Comparison of ENCODE assay signal across 8 cellular contexts in the genomic region with DNA sequence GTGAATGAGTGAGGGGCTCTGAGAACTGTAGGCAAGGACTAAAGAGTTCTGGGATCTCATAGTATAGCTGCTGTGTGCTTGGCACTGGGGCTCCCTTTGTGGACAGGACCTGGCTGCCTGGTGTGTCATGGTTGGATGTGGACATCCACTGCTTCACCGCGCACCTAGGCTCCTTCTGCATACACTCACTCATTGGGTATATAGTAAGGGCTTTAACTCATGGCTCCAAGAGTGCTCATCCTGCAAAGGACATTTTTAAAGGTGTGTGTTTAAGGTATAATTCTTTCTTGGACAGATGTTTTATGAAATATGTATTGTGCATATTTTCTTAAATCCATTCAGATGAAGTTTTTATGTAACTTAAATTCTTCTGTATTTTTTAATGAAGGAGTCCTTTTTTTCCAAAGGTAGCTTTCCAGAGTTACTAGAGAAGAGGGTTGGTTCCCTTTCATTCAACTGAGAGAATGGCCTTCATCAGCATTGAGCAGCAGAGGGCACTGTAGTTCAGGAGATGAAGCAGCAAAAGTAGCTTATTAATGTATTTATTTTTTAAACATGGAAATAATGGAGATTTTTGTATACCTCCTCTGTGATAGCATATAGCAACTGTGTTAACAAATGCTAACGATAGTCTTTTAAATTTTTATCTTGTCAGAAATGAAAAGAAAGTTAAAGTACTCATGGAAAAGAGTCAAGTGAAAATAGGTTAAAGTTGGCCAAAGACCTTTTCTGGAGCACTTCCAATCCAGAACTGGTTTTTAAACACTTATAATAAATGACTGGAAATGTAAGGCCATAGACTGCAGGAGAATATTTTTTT. TPM values are rescaled to one million over a fixed set of nuclear protein-coding genes. Genes with fewer than 3 reads are reported as not detected.
A peak's percentile ranks its signal among the peaks of the same experiment; 100 is the strongest.
DNase-seq lines count a peak whose midpoint lies in the region; ATAC-seq and TF ChIP-seq lines count a peak whose summit lies in the region.

No MANE protein-coding gene starts in this region.

- no peaks in the 10 kb centered on the region for H3K9me3 ChIP-seq in trophoblast cell (ENCODE audit: insufficient read depth, low read depth, low read length)

- intact Hi-C loops in Calu3 (cut with micrococcal nuclease; ENCODE audit: unreplicated experiment): loop anchor here (1.0 kb wide), 2 partner anchors 227 to 260 kb away; no protein-coding TSS in a partner anchor

- no peak overlapping the region for H2BK5ac ChIP-seq in trophoblast cell (ENCODE audit: low read depth, low read length, poor library complexity)

- H3K9me3 Mint-ChIP-seq in Calu3 (ENCODE audit: low read depth, unreplicated experiment): peaks cover 4% of the 10 kb centered on the region
- H3K9me3 Mint-ChIP-seq in activated T-cell treated with anti-CD3 and anti-CD28 coated beads, Interleukin-2, amount 50 U/mL, for 72 hours: peaks cover 6 to 7% of the 10 kb centered on the region in 2 donors

- BruUV-seq in Calu3 (replicated peaks; lab: Mats Ljungman, UMichigan): no TSS peak

- H3K79me1 ChIP-seq in trophoblast cell (ENCODE audit: low read length): no peaks in the 10 kb centered on the region

- no peak overlapping the region for H2AFZ ChIP-seq in trophoblast cell (ENCODE audit: insufficient read depth, low read length, poor library complexity)

- no peak overlapping the region for H3K4me2 ChIP-seq in trophoblast cell (ENCODE audit: low read length)

- H3K4ac ChIP-seq in trophoblast cell (ENCODE audit: low read depth, low read length): no peak overlapping the region

- H3K27ac ChIP-seq in trophoblast cell (ENCODE audit: low read depth, low read length): no peak overlapping the region

- H4K91ac ChIP-seq in trophoblast cell (ENCODE audit: low read depth, low read length): no peak overlapping the region

- H2BK12ac ChIP-seq in trophoblast cell (ENCODE audit: low read length): no peak overlapping the region

- TF ChIP-seq CTCF in Calu3 (IDR thresholded peaks at IDR 0.05; ENCODE audit: unreplicated experiment) (no peak), fibroblast of villous mesenchyme (IDR thresholded peaks at IDR 0.05; ENCODE audit: insufficient read depth, low read depth, low read length) (peak; percentile 81)

- H3K36me3 ChIP-seq in trophoblast cell (ENCODE audit: control insufficient read depth in 1 of 2, insufficient read depth in 2 of 2, low read length in 2 of 2): peaks cover 0 to 3% of the 10 kb centered on the region in 2 experiments

- CTCF ChIA-PET in Calu3 (lab: Charles Lee): interaction anchor here (0.6 to 1.9 kb wide), 8 partner anchors 15 to 539 kb away, joined by 3 to 15 read pairs (median 3); no protein-coding TSS in a partner anchor

- peaks cover 4% of the 10 kb centered on the region for H3K36me3 Mint-ChIP-seq in Calu3 (ENCODE audit: insufficient read depth, unreplicated experiment)
- peaks cover 17 to 36% of the 10 kb centered on the region in 2 donors for H3K36me3 Mint-ChIP-seq in activated T-cell treated with anti-CD3 and anti-CD28 coated beads, Interleukin-2, amount 50 U/mL, for 72 hours (ENCODE audit: insufficient read depth in 2 of 2)

- no CpG with 5 or more reads among the region's 3 CpGs for WGBS in trophoblast cell (ENCODE audit: extremely low coverage, insufficient coverage, insufficient read length)

- ATAC-seq in activated T-cell treated with anti-CD3 and anti-CD28 coated beads, Interleukin-2, amount 50 U/mL, for 72 hours (replicated peaks in 1 of 2): no peak

- H3K9ac ChIP-seq in trophoblast cell (ENCODE audit: low read length): no peak overlapping the region

- H3K4me3 ChIP-seq in fibroblast of villous mesenchyme (ENCODE audit: low read depth, low read length) (no peak overlapping the region), trophoblast cell (ENCODE audit: low read depth, low read length) (no peak overlapping the region)

- no peak overlapping the region for H4K12ac ChIP-seq in trophoblast cell (ENCODE audit: low read depth, low read length)

- H3K79me2 ChIP-seq in trophoblast cell (ENCODE audit: control insufficient read depth, insufficient read depth, low read length, poor library complexity): no peaks in the 10 kb centered on the region

- H3K18ac ChIP-seq in trophoblast cell (ENCODE audit: low read length): no peak overlapping the region

- no peak overlapping the region for H3K27ac Mint-ChIP-seq in Calu3 (ENCODE audit: unreplicated experiment)
- H3K27ac Mint-ChIP-seq in activated T-cell treated with anti-CD3 and anti-CD28 coated beads, Interleukin-2, amount 50 U/mL, for 72 hours: peak overlapping the region; percentile 95

- no peaks in the 10 kb centered on the region for H3K27me3 ChIP-seq in trophoblast cell (ENCODE audit: insufficient read depth, low read length)

- no peak overlapping the region for H3K4me3 Mint-ChIP-seq in Calu3 (ENCODE audit: low read depth, unreplicated experiment)
- H3K4me3 Mint-ChIP-seq in activated T-cell treated with anti-CD3 and anti-CD28 coated beads, Interleukin-2, amount 50 U/mL, for 72 hours: peak overlapping the region; percentile 87 to 93

- no peak overlapping the region for H4K8ac ChIP-seq in trophoblast cell (ENCODE audit: low read depth, low read length)

- H3K23ac ChIP-seq in trophoblast cell (ENCODE audit: low read length): no peak overlapping the region

- no peaks in the 10 kb centered on the region for H3K4me1 Mint-ChIP-seq in Calu3 (ENCODE audit: low read depth, unreplicated experiment)
- H3K4me1 Mint-ChIP-seq in activated T-cell treated with anti-CD3 and anti-CD28 coated beads, Interleukin-2, amount 50 U/mL, for 72 hours (ENCODE audit: low read depth): peaks cover 87% of the 10 kb centered on the region

- no peaks in the 10 kb centered on the region for H3K27me3 Mint-ChIP-seq in Calu3 (ENCODE audit: unreplicated experiment)
- no peaks in the 10 kb centered on the region for H3K27me3 Mint-ChIP-seq in activated T-cell treated with anti-CD3 and anti-CD28 coated beads, Interleukin-2, amount 50 U/mL, for 72 hours (ENCODE audit: low read depth)

- H3K14ac ChIP-seq in trophoblast cell (ENCODE audit: low read length): no peak overlapping the region

- H3K4me1 ChIP-seq in trophoblast cell (ENCODE audit: control insufficient read depth in 1 of 2, insufficient read depth in 2 of 2, low read length in 2 of 2): no peaks in the 10 kb centered on the region

- H2BK120ac ChIP-seq in trophoblast cell (ENCODE audit: insufficient read depth, low read length, poor library complexity): no peak overlapping the region

- DNase-seq in Calu3 (peak; percentile 30), H4 (ENCODE audit: low spot score) (peak; percentile 51), NCI-H774 (lab: John Stamatoyannopoulos, UW) (peak; percentile 28), fibroblast of villous mesenchyme (ENCODE audit: low read depth) (peak; percentile 73), trophoblast cell (peak; percentile 34 to 67), NCI-H128 (lab: John Stamatoyannopoulos, UW; ENCODE audit: unreplicated experiment) (no peak), ureter (ENCODE audit: low spot score) (no peak)
- DNase-seq in activated T-cell treated with anti-CD3 and anti-CD28 coated beads, Interleukin-2, amount 50 U/mL, for 72 hours: peak; percentile 52 to 58

- no peak overlapping the region for H2AK5ac ChIP-seq in trophoblast cell (ENCODE audit: low read length)

RNA-seq across cellular contexts. Expression of a gene that starts 25.2 kb away (rescaled TPM):
- total RNA-seq in Calu3 (2022) (16.3 and 16.8 TPM in 2 replicates), fibroblast of villous mesenchyme (9.0 and 9.5 TPM in 2 replicates), ureter (22.3 TPM)
- total RNA-seq in H4 (2014; rRNA removed; shearing (Covaris generic)): 12.1 and 17.1 TPM in 2 replicates
- total RNA-seq in activated T-cell treated with anti-CD3 and anti-CD28 coated beads, Interleukin-2, amount 50 U/mL, for 72 hours: 10 to 100 TPM; 34.3 to 52.0 TPM
- 6.6 and 7.1 TPM in 2 replicates for polyA plus RNA-seq in trophoblast cell (2013)

RNA-seq across cellular contexts. Expression of a gene that starts 25.5 kb away (rescaled TPM):
- total RNA-seq in Calu3 (2022): 14.7 and 16.8 TPM in 2 replicates
- 10.8 and 11.5 TPM in 2 replicates for total RNA-seq in H4 (2014; rRNA removed; shearing (Covaris generic))
- total RNA-seq in activated T-cell treated with anti-CD3 and anti-CD28 coated beads, Interleukin-2, amount 50 U/mL, for 72 hours: 10 to 100 TPM; 23.4 to 26.1 TPM
- total RNA-seq in fibroblast of villous mesenchyme: 20.0 and 33.2 TPM in 2 replicates
- 27.3 and 28.8 TPM in 2 replicates for polyA plus RNA-seq in trophoblast cell (2013)
- 16.6 TPM for total RNA-seq in ureter

Comparison
In these comparisons a context has a peak if more than half of its experiments do, and no peak if none do; other contexts are left out.
1. DNase-seq: peak in Calu3 (single experiment), H4 (single experiment), NCI-H774 (single experiment), activated T-cell treated with anti-CD3 and anti-CD28 coated beads, Interleukin-2, amount 50 U/mL, for 72 hours (2 of 2), fibroblast of villous mesenchyme (single experiment) and trophoblast cell (2 of 2); none in NCI-H128 (single experiment) and ureter (single experiment).